Comparison of ENCODE assay signal across 36 cellular contexts in genomic region chr9:80948876-80949275, GRCh38.
"Had no signal": no experiment of that assay in that cellular context is flagged by ENCODE, and none has a peak within 500 bp of the region (broad histone marks: within the 10 kb centered on the region; RNA-seq: fewer than 3 reads in every experiment).

No MANE protein-coding gene starts in this region.

- H3K27ac ChIP-seq: ascending aorta, cardiac muscle cell, VCaP had no signal

- H3K36me3 Mint-ChIP-seq: activated CD8-positive, alpha-beta memory T cell treated with anti-CD3 and anti-CD28 coated beads, Interleukin-2, amount 10 ng/mL, durations not matched to agents 7 days and 5 days; activated naive CD4-positive, alpha-beta T cell treated with anti-CD3 and anti-CD28 coated beads, Interleukin-2, amount 10 ng/mL, durations not matched to agents 7 days and 5 days; activated naive CD4-positive, alpha-beta T cell treated with anti-CD3 and anti-CD28 coated beads, Interleukin-2, amount 50 U/mL, for 24 hours; activated naive CD8-positive, alpha-beta T cell; activated naive CD8-positive, alpha-beta T cell treated with anti-CD3 and anti-CD28 coated beads, Interleukin-2, amount 10 ng/mL, durations not matched to agents 7 days and 5 days; brain had no signal

- H3K27ac Mint-ChIP-seq: activated CD4-positive, alpha-beta memory T cell treated with anti-CD3 and anti-CD28 coated beads, Interleukin-2, amount 10 ng/mL, durations not matched to agents 7 days and 5 days; activated CD4-positive, alpha-beta T cell treated with anti-CD3 and anti-CD28 coated beads for 36 hours; activated CD4-positive, alpha-beta T cell treated with anti-CD3 and anti-CD28 coated beads, Interleukin-2, amount 10 ng/mL, durations not matched to agents 7 days and 5 days; activated CD8-positive, alpha-beta memory T cell treated with anti-CD3 and anti-CD28 coated beads, Interleukin-2, amount 10 ng/mL, durations not matched to agents 7 days and 5 days; activated CD8-positive, alpha-beta T cell treated with anti-CD3 and anti-CD28 coated beads, Interleukin-2, amount 10 ng/mL, durations not matched to agents 7 days and 5 days; activated naive CD4-positive, alpha-beta T cell treated with anti-CD3 and anti-CD28 coated beads, Interleukin-2, amount 10 ng/mL, durations not matched to agents 7 days and 5 days; activated naive CD4-positive, alpha-beta T cell treated with anti-CD3 and anti-CD28 coated beads, Interleukin-2, amount 50 U/mL, for 24 hours; activated naive CD8-positive, alpha-beta T cell; activated naive CD8-positive, alpha-beta T cell treated with anti-CD3 and anti-CD28 coated beads, Interleukin-2, amount 10 ng/mL, durations not matched to agents 7 days and 5 days; activated naive CD8-positive, alpha-beta T cell treated with anti-CD3 and anti-CD28 coated beads, Interleukin-2, amount 50 U/mL, for 24 hours; activated T-cell treated with anti-CD3 and anti-CD28 coated beads, Interleukin-2, amount 50 U/mL, for 24 hours; activated T-helper 2 cell treated with anti-CD3 and anti-CD28 coated beads, Interferon-gamma antibody, Interleukin-2, Interleukin-4, amounts not matched to agents 10 μg/mL and 5 μg/mL and 100 μg/mL, durations not matched to agents 14 hours and 24 hours and 36 hours; brain; T-helper 1 cell treated with Interleukin-12 subunit alpha and Interleukin-12 subunit beta and Interleukin-4 antibody, amounts not matched to agents 30 μg/mL and 1 μg/mL, for 36 hours; T-helper 2 cell treated with Interferon-gamma antibody and Interleukin-4, amounts not matched to agents 5 μg/mL and 100 μg/mL, for 36 hours had no signal

- H3K36me3 ChIP-seq: ascending aorta, cardiac muscle cell had no signal

- H3K27me3 ChIP-seq: ascending aorta, cardiac muscle cell had no signal

- H3K4me3 Mint-ChIP-seq: activated CD4-positive, alpha-beta memory T cell treated with anti-CD3 and anti-CD28 coated beads, Interleukin-2, amount 10 ng/mL, durations not matched to agents 7 days and 5 days; activated CD4-positive, alpha-beta T cell treated with anti-CD3 and anti-CD28 coated beads for 36 hours; activated CD4-positive, alpha-beta T cell treated with anti-CD3 and anti-CD28 coated beads, Interleukin-2, amount 10 ng/mL, durations not matched to agents 7 days and 5 days; activated CD8-positive, alpha-beta memory T cell treated with anti-CD3 and anti-CD28 coated beads, Interleukin-2, amount 10 ng/mL, durations not matched to agents 7 days and 5 days; activated CD8-positive, alpha-beta T cell treated with anti-CD3 and anti-CD28 coated beads, Interleukin-2, amount 10 ng/mL, durations not matched to agents 7 days and 5 days; activated naive CD4-positive, alpha-beta T cell treated with anti-CD3 and anti-CD28 coated beads, Interleukin-2, amount 10 ng/mL, durations not matched to agents 7 days and 5 days; activated naive CD4-positive, alpha-beta T cell treated with anti-CD3 and anti-CD28 coated beads, Interleukin-2, amount 50 U/mL, for 24 hours; activated naive CD8-positive, alpha-beta T cell; activated naive CD8-positive, alpha-beta T cell treated with anti-CD3 and anti-CD28 coated beads, Interleukin-2, amount 10 ng/mL, durations not matched to agents 7 days and 5 days; activated naive CD8-positive, alpha-beta T cell treated with anti-CD3 and anti-CD28 coated beads, Interleukin-2, amount 50 U/mL, for 24 hours; activated T-cell treated with anti-CD3 and anti-CD28 coated beads, Interleukin-2, amount 50 U/mL, for 24 hours; central memory CD8-positive, alpha-beta T cell; T-helper 1 cell treated with Interleukin-12 subunit alpha and Interleukin-12 subunit beta and Interleukin-4 antibody, amounts not matched to agents 30 μg/mL and 1 μg/mL, for 36 hours; T-helper 2 cell treated with Interferon-gamma antibody and Interleukin-4, amounts not matched to agents 5 μg/mL and 100 μg/mL, for 36 hours had no signal

- FAIRE-seq: bronchial epithelial cell, TTC549 had no signal

- H3K9me3 ChIP-seq: ascending aorta had no signal

- DNase-seq: activated CD4-positive, alpha-beta memory T cell treated with anti-CD3 and anti-CD28 coated beads, Interleukin-2, amount 10 ng/mL, durations not matched to agents 7 days and 5 days; activated CD4-positive, alpha-beta T cell treated with anti-CD3 and anti-CD28 coated beads for 1 hour; activated CD4-positive, alpha-beta T cell treated with anti-CD3 and anti-CD28 coated beads for 36 hours; activated CD4-positive, alpha-beta T cell treated with anti-CD3 and anti-CD28 coated beads for 48 hours; activated CD4-positive, alpha-beta T cell treated with anti-CD3 and anti-CD28 coated beads, Interleukin-2, amount 10 ng/mL, durations not matched to agents 7 days and 5 days; activated CD4-positive, alpha-beta T cell treated with anti-CD3 and anti-CD28 coated beads, Interleukin-2, amount 50 U/mL, for 48 hours; activated CD4-positive, CD25-positive, alpha-beta regulatory T cell; activated CD8-positive, alpha-beta memory T cell treated with anti-CD3 and anti-CD28 coated beads for 24 hours; activated CD8-positive, alpha-beta memory T cell treated with anti-CD3 and anti-CD28 coated beads, Interleukin-2, amount 10 ng/mL, durations not matched to agents 7 days and 5 days; activated CD8-positive, alpha-beta memory T cell treated with anti-CD3 and anti-CD28 coated beads, Interleukin-2, amount 50 U/mL, for 48 hours; activated CD8-positive, alpha-beta T cell treated with anti-CD3 and anti-CD28 coated beads, Interleukin-2, amount 10 ng/mL, durations not matched to agents 7 days and 5 days; activated effector memory CD4-positive, alpha-beta T cell treated with Interleukin-2 at 50 U/mL for 16 hours; activated gamma-delta T cell; activated naive CD4-positive, alpha-beta T cell treated with anti-CD3 and anti-CD28 coated beads, Interleukin-2, amount 10 ng/mL, durations not matched to agents 7 days and 5 days; activated naive CD4-positive, alpha-beta T cell treated with Interleukin-2 at 50 U/mL for 16 hours; activated naive CD8-positive, alpha-beta T cell treated with anti-CD3 and anti-CD28 coated beads, Interleukin-2, amount 10 ng/mL, durations not matched to agents 7 days and 5 days; activated naive CD8-positive, alpha-beta T cell treated with anti-CD3 and anti-CD28 coated beads, Interleukin-2, amount 50 U/mL, for 24 hours; activated T-cell treated with anti-CD3 and anti-CD28 coated beads, Interleukin-2, amount 50 U/mL, for 24 hours; activated T-cell treated with anti-CD3 and anti-CD28 coated beads, Interleukin-2, amount 50 U/mL, for 48 hours; cerebellar nuclear complex; T-helper 1 cell; T-helper 2 cell; T-helper 9 cell had no signal

- H3K9me3 Mint-ChIP-seq: activated CD4-positive, alpha-beta T cell treated with anti-CD3 and anti-CD28 coated beads, Interleukin-2, amount 10 ng/mL, durations not matched to agents 7 days and 5 days; activated T-cell treated with anti-CD3 and anti-CD28 coated beads, Interleukin-2, amount 50 U/mL, for 24 hours; T-helper 1 cell treated with Interleukin-12 subunit alpha and Interleukin-12 subunit beta and Interleukin-4 antibody, amounts not matched to agents 30 μg/mL and 1 μg/mL, for 36 hours had no signal

- H3K4me1 Mint-ChIP-seq: activated CD4-positive, alpha-beta memory T cell treated with anti-CD3 and anti-CD28 coated beads, Interleukin-2, amount 10 ng/mL, durations not matched to agents 7 days and 5 days; activated CD4-positive, alpha-beta T cell treated with anti-CD3 and anti-CD28 coated beads for 36 hours; activated CD4-positive, alpha-beta T cell treated with anti-CD3 and anti-CD28 coated beads, Interleukin-2, amount 10 ng/mL, durations not matched to agents 7 days and 5 days; activated CD8-positive, alpha-beta memory T cell treated with anti-CD3 and anti-CD28 coated beads, Interleukin-2, amount 10 ng/mL, durations not matched to agents 7 days and 5 days; activated naive CD4-positive, alpha-beta T cell treated with anti-CD3 and anti-CD28 coated beads, Interleukin-2, amount 10 ng/mL, durations not matched to agents 7 days and 5 days; activated naive CD4-positive, alpha-beta T cell treated with anti-CD3 and anti-CD28 coated beads, Interleukin-2, amount 50 U/mL, for 24 hours; activated naive CD8-positive, alpha-beta T cell treated with anti-CD3 and anti-CD28 coated beads, Interleukin-2, amount 10 ng/mL, durations not matched to agents 7 days and 5 days; activated naive CD8-positive, alpha-beta T cell treated with anti-CD3 and anti-CD28 coated beads, Interleukin-2, amount 50 U/mL, for 24 hours; central memory CD8-positive, alpha-beta T cell had no signal

- H3K4me3 ChIP-seq: ascending aorta, cardiac muscle cell had no signal

- H3K27me3 Mint-ChIP-seq: activated CD4-positive, alpha-beta memory T cell treated with anti-CD3 and anti-CD28 coated beads, Interleukin-2, amount 10 ng/mL, durations not matched to agents 7 days and 5 days; activated CD4-positive, alpha-beta T cell treated with anti-CD3 and anti-CD28 coated beads for 36 hours; activated CD4-positive, alpha-beta T cell treated with anti-CD3 and anti-CD28 coated beads, Interleukin-2, amount 10 ng/mL, durations not matched to agents 7 days and 5 days; activated CD8-positive, alpha-beta memory T cell treated with anti-CD3 and anti-CD28 coated beads, Interleukin-2, amount 10 ng/mL, durations not matched to agents 7 days and 5 days; activated naive CD4-positive, alpha-beta T cell treated with anti-CD3 and anti-CD28 coated beads, Interleukin-2, amount 10 ng/mL, durations not matched to agents 7 days and 5 days; activated naive CD4-positive, alpha-beta T cell treated with anti-CD3 and anti-CD28 coated beads, Interleukin-2, amount 50 U/mL, for 24 hours; activated naive CD8-positive, alpha-beta T cell; activated naive CD8-positive, alpha-beta T cell treated with anti-CD3 and anti-CD28 coated beads, Interleukin-2, amount 10 ng/mL, durations not matched to agents 7 days and 5 days; activated naive CD8-positive, alpha-beta T cell treated with anti-CD3 and anti-CD28 coated beads, Interleukin-2, amount 50 U/mL, for 24 hours; activated T-cell treated with anti-CD3 and anti-CD28 coated beads, Interleukin-2, amount 50 U/mL, for 24 hours; central memory CD8-positive, alpha-beta T cell had no signal

- ATAC-seq: activated CD4-positive, alpha-beta T cell treated with anti-CD3 and anti-CD28 coated beads for 36 hours; activated CD4-positive, CD25-positive, alpha-beta regulatory T cell treated with anti-CD3 and anti-CD28 coated beads, Interleukin-2, amount 50 U/mL, for 24 hours; activated CD8-positive, alpha-beta memory T cell treated with anti-CD3 and anti-CD28 coated beads, Interleukin-2, amount 10 ng/mL, durations not matched to agents 7 days and 5 days; activated CD8-positive, alpha-beta T cell treated with anti-CD3 and anti-CD28 coated beads, Interleukin-2, amount 10 ng/mL, durations not matched to agents 7 days and 5 days; activated naive CD8-positive, alpha-beta T cell treated with anti-CD3 and anti-CD28 coated beads, Interleukin-2, amount 50 U/mL, for 24 hours had no signal
